ENCODE assay signal across 8 cellular contexts in genomic region chr1:9539829-9540550, GRCh38. TPM values are rescaled to one million over a fixed set of nuclear protein-coding genes. Genes with fewer than 3 reads are reported as not detected.
DNase-seq lines count a peak whose midpoint lies in the region; ATAC-seq, FAIRE-seq and TF ChIP-seq lines count a peak whose summit lies in the region.

No MANE protein-coding gene starts in this region.

- no peaks in the 10 kb centered on the region for H3K27me3 Mint-ChIP-seq in T-helper 1 cell treated with Interleukin-12 subunit alpha and Interleukin-12 subunit beta and Interleukin-4 antibody, amounts not matched to agents 30 μg/mL and 1 μg/mL, for 36 hours (ENCODE audit: low read depth)

- no peak for TF ChIP-seq CTCF in brain microvascular endothelial cell (IDR thresholded peaks at IDR 0.05; ENCODE audit: low read depth, low read length, missing control alignments)

- peaks cover 29% of the 10 kb centered on the region for H3K4me1 Mint-ChIP-seq in T-helper 1 cell treated with Interleukin-12 subunit alpha and Interleukin-12 subunit beta and Interleukin-4 antibody, amounts not matched to agents 30 μg/mL and 1 μg/mL, for 36 hours (ENCODE audit: low read depth)

- H3K27ac Mint-ChIP-seq in T-helper 1 cell treated with Interleukin-12 subunit alpha and Interleukin-12 subunit beta and Interleukin-4 antibody, amounts not matched to agents 30 μg/mL and 1 μg/mL, for 36 hours, result peak overlapping the region; percentile 68

- H3K27ac ChIP-seq in brain microvascular endothelial cell (peak overlapping the region; percentile 78), iPS-20b (ENCODE audit: low read length) (no peak overlapping the region), small intestine (ENCODE audit: low read depth in 1 of 2, low read length in 1 of 2) (peak overlapping the region; percentile 92 to 96)

- peak; percentile 62 for DNase-seq in EH (ENCODE audit: low read depth)
- peak; percentile 25 for DNase-seq in HS-5 (ENCODE audit: low read depth)
- peak; percentile 22 for DNase-seq in brain microvascular endothelial cell
- DNase-seq in small intestine, result peak; percentile 55
- no peak for DNase-seq in DMS114 treated with DMSO at 0.1 percent for 48 hours (lab: John Stamatoyannopoulos, UW; ENCODE audit: unreplicated experiment)

- peak; percentile 42 for ATAC-seq in GM21381 (IDR thresholded peaks at IDR 0.05; ENCODE audit: unreplicated experiment)

- H3K27me3 ChIP-seq in brain microvascular endothelial cell (replicated peaks) (no peaks in the 10 kb centered on the region), iPS-20b (ENCODE audit: insufficient read depth, low read length) (no peaks in the 10 kb centered on the region), small intestine (ENCODE audit: control insufficient read depth in 2 of 2, insufficient read depth in 2 of 2, low read length in 2 of 2) (no peaks in the 10 kb centered on the region)

- H3K4me1 ChIP-seq in iPS-20b (ENCODE audit: insufficient read depth, low read length), result no peaks in the 10 kb centered on the region; the same call in 1 of the 2 replicates
- peaks cover 1 to 15% of the 10 kb centered on the region in 2 donors for H3K4me1 ChIP-seq in small intestine (ENCODE audit: control insufficient read depth in 2 of 2, insufficient read depth in 1 of 2, low read depth in 1 of 2, low read length in 1 of 2)

- in situ Hi-C loops in brain microvascular endothelial cell (cut with HindIII; ENCODE audit: low pct_ligation_motif_present, low sequenced_read_pairs), result no loop called here

- H3K9ac ChIP-seq in iPS-20b (ENCODE audit: low read depth, low read length), result peak overlapping the region; percentile 62; the same call in 1 of the 2 replicates

- no peak for FAIRE-seq in small intestine (lab: Jason Lieb, UNC)

- H3K36me3 ChIP-seq in brain microvascular endothelial cell (replicated peaks) (no peaks in the 10 kb centered on the region), iPS-20b (ENCODE audit: insufficient read depth, low read depth, low read length) (peaks cover 6% of the 10 kb centered on the region; the same call in 1 of the 2 replicates), small intestine (ENCODE audit: control insufficient read depth in 2 of 2, insufficient read depth in 2 of 2, low read length in 2 of 2) (no peaks in the 10 kb centered on the region)

- no peaks in the 10 kb centered on the region for H3K9me3 Mint-ChIP-seq in T-helper 1 cell treated with Interleukin-12 subunit alpha and Interleukin-12 subunit beta and Interleukin-4 antibody, amounts not matched to agents 30 μg/mL and 1 μg/mL, for 36 hours

- 3 to 4% (median 4%) methylated on average over 35 to 61 of the region's 61 CpGs for WGBS in small intestine, 3 donors

- H3K36me3 Mint-ChIP-seq in T-helper 1 cell treated with Interleukin-12 subunit alpha and Interleukin-12 subunit beta and Interleukin-4 antibody, amounts not matched to agents 30 μg/mL and 1 μg/mL, for 36 hours (ENCODE audit: low read depth), result peaks cover 3% of the 10 kb centered on the region

- peak overlapping the region; percentile 76 for H3K4me3 ChIP-seq in brain microvascular endothelial cell (ENCODE audit: low read depth, low read length)
- H3K4me3 ChIP-seq in iPS-20b (ENCODE audit: low read length), result peak overlapping the region; percentile 80
- H3K4me3 ChIP-seq in small intestine (ENCODE audit: low read depth in 1 of 2, low read length in 2 of 2), result peak overlapping the region; percentile 76 to 86

- H3K9me3 ChIP-seq in iPS-20b (ENCODE audit: insufficient read depth, low read depth, low read length) (no peaks in the 10 kb centered on the region; the same call in 1 of the 2 replicates), small intestine (ENCODE audit: control insufficient read depth, low read depth) (no peaks in the 10 kb centered on the region)

- peak overlapping the region; percentile 87 for H3K4me3 Mint-ChIP-seq in T-helper 1 cell treated with Interleukin-12 subunit alpha and Interleukin-12 subunit beta and Interleukin-4 antibody, amounts not matched to agents 30 μg/mL and 1 μg/mL, for 36 hours

RNA-seq across cellular contexts. Expression of gene SLC25A33, which starts 0.7 kb away (rescaled TPM):
- polyA plus RNA-seq in small intestine, result 1 to 10 TPM; 2.7 to 5.5 (median 3.0) TPM

RNA-seq across cellular contexts. Expression of gene TMEM201, which starts 48.7 kb away (rescaled TPM):
- 1 to 10 TPM in 2 of 3 donors, under 1 TPM in 1; 0.67 to 6.0 (median 1.4) TPM for polyA plus RNA-seq in small intestine
